ENCODE assay signal across 1 cellular context in genomic region chr17:29617481-29618271, GRCh38.
TF ChIP-seq lines count a peak whose summit lies in the region.

No MANE protein-coding gene starts in this region.

TF ChIP-seq in HCT116, 20 proteins besides CTCF, POLR2A, EP300 and RAD21 (continued from another document):
- peak; percentile 27 for TF ChIP-seq TCF7L2 (IDR thresholded peaks at IDR 0.05; ENCODE audit: borderline replicate concordance, extremely low read depth, insufficient read depth, insufficient read length)
- no peak for TF ChIP-seq YY1 (IDR thresholded peaks at IDR 0.05; ENCODE audit: extremely low read depth, insufficient replicate concordance, low read depth, low read length)
- no peak for TF ChIP-seq ATF3 (IDR thresholded peaks at IDR 0.05)
TF ChIP-seq in HCT116: peak in this region for 4.
